In the genomic region with DNA sequence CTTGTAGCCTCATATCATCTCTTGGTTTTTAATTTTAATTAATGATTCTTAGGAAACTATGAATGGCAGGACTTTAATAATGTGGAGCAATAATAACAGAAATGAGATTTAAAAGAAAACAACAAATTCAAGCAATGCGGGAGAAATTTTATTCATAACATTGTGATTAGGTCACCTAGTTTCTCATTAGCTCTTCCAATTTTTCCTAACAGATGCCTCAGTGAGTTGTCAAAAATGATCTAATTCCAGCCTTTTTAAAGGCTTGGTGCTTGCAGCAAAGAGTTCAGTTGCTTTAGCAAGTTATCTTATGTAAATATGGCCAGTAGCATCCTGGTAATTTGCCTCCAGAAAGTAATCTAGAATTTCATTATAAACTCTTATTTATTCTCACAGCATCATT, we compare ENCODE assay signal across 25 cellular contexts. TPM values are rescaled to one million over a fixed set of nuclear protein-coding genes. Genes with fewer than 3 reads are reported as not detected.
DNase-seq lines count a peak whose midpoint lies in the region; ATAC-seq, FAIRE-seq and TF ChIP-seq lines count a peak whose summit lies in the region.
"Had no signal": no experiment of that assay in that cellular context is flagged by ENCODE, and none has a peak within 500 bp of the region (broad histone marks: within the 10 kb centered on the region; RNA-seq: fewer than 3 reads in every experiment).

No MANE protein-coding gene starts in this region.

- H3K27ac ChIP-seq in osteoblast (ENCODE audit: low read depth, low read length): peak overlapping the region; percentile 76
- H3K27ac ChIP-seq: body of pancreas, dorsolateral prefrontal cortex, parathyroid adenoma, SJSA1 had no signal

- no peak for TF ChIP-seq POLR2A in lower leg skin (IDR thresholded peaks at IDR 0.05)

- ATAC-seq in HG03039 (IDR thresholded peaks at IDR 0.05; ENCODE audit: unreplicated experiment): no peak
- ATAC-seq: body of pancreas; CD8-positive, alpha-beta T cell; esophagus mucosa; GM12878; GM23338 had no signal

- TF ChIP-seq CTCF in osteoblast (IDR thresholded peaks at IDR 0.05; ENCODE audit: extremely low read depth, low read depth, low read length) (no peak), lower leg skin (IDR thresholded peaks at IDR 0.05) (no peak)

- no peak overlapping the region for H2AFZ ChIP-seq in osteoblast (ENCODE audit: low read length)
- H2AFZ ChIP-seq: parathyroid adenoma had no signal

- H3K27me3 ChIP-seq in osteoblast (ENCODE audit: insufficient read depth, low read length): no peaks in the 10 kb centered on the region
- H3K27me3 ChIP-seq: body of pancreas, dorsolateral prefrontal cortex, SJSA1, tibial nerve had no signal

- peak; percentile 64 for FAIRE-seq in RCC 7860 (lab: Jason Lieb, UNC)
- FAIRE-seq: GM12878 had no signal

- peak overlapping the region; percentile 9 for H3K4me2 ChIP-seq in osteoblast (ENCODE audit: insufficient read depth, low read length)
- H3K4me2 ChIP-seq: GM23338 had no signal

- peak; percentile 78 for DNase-seq in ELR (ENCODE audit: low read depth)
- peak; percentile 49 for DNase-seq in RCC 7860 (ENCODE audit: low spot score)
- peak; percentile 50 for DNase-seq in fibroblast of peridontal ligament (ENCODE audit: extremely low read depth)
- no peak for DNase-seq in osteoblast (ENCODE audit: insufficient read length, low spot score, missing footprints)
- no peak for DNase-seq in lower leg skin (ENCODE audit: low spot score in 2 of 2)
- no peak for DNase-seq in 8988T
- no peak for DNase-seq in ureter (ENCODE audit: low spot score)
- DNase-seq: activated naive CD4-positive, alpha-beta T cell treated with anti-CD3 and anti-CD28 coated beads for 36 hours; body of pancreas; CD8-positive, alpha-beta T cell; dorsolateral prefrontal cortex; hypothalamus; NCI-H1694 treated with DMSO at 0.1 percent for 48 hours; NCI-H524 treated with DMSO at 0.1 percent for 48 hours; stimulated activated CD4-positive, alpha-beta T cell treated with anti-CD3 and anti-CD28 coated beads, Interleukin-12 subunit alpha, Interleukin-12 subunit beta, amount 100 ng/mL, for 4 hours; stimulated activated naive CD4-positive, alpha-beta T cell; T-helper 9 cell had no signal

- H4K20me1 ChIP-seq in osteoblast (ENCODE audit: insufficient read depth, low read length): no peaks in the 10 kb centered on the region

- H3K9me3 ChIP-seq in osteoblast (ENCODE audit: low read depth, low read length): no peaks in the 10 kb centered on the region
- H3K9me3 ChIP-seq: body of pancreas, SJSA1, tibial nerve had no signal

- intact Hi-C loops in lower leg skin (cut with DNase I; ENCODE audit: low total_unique reads): no loop called here

- H3K4me1 ChIP-seq in osteoblast (ENCODE audit: insufficient read depth, low read length): peaks cover 38% of the 10 kb centered on the region
- H3K4me1 ChIP-seq: body of pancreas, parathyroid adenoma, SJSA1 had no signal

- H3K4me3 ChIP-seq in osteoblast (ENCODE audit: insufficient read depth, low read length) (no peak overlapping the region), lower leg skin (ENCODE audit: low read depth, poor library complexity, severe bottlenecking) (no peak overlapping the region)
- H3K4me3 ChIP-seq: body of pancreas, dorsolateral prefrontal cortex, GM12878, GM23338, SJSA1, tibial nerve had no signal

- peaks cover 28% of the 10 kb centered on the region for H3K79me2 ChIP-seq in osteoblast (ENCODE audit: insufficient read depth, low read length)
- H3K79me2 ChIP-seq: parathyroid adenoma had no signal

- WGBS in lower leg skin, 2 donors: 66 to 71% methylated on average over 1 of the region's 1 CpG

- H3K36me3 ChIP-seq in osteoblast (ENCODE audit: insufficient read depth, low read length): no peaks in the 10 kb centered on the region
- H3K36me3 ChIP-seq: SJSA1, tibial nerve had no signal

RNA-seq across cellular contexts. Expression of gene PDE7B, which starts 20.4 kb away (rescaled TPM):
- total RNA-seq in osteoblast (25.3 and 33.9 TPM in 2 replicates), lower leg skin (1 to 10 TPM in 2 of 4 donors, under 1 TPM in 2; 0.30 to 1.5 (median 0.89) TPM), ureter (18.4 TPM)
- total RNA-seq: GM12878, OCI-LY7, SJSA1 had no signal

Comparison
In these comparisons a context has a peak if more than half of its experiments do, and no peak if none do; other contexts are left out.
1. DNase-seq: peak in ELR (single experiment), RCC 7860 (single experiment) and fibroblast of peridontal ligament (single experiment); none in osteoblast (single experiment), lower leg skin (0 of 2), 8988T (single experiment) and ureter (single experiment).